Comparison of ENCODE assay signal across 18 cellular contexts in the genomic region with DNA sequence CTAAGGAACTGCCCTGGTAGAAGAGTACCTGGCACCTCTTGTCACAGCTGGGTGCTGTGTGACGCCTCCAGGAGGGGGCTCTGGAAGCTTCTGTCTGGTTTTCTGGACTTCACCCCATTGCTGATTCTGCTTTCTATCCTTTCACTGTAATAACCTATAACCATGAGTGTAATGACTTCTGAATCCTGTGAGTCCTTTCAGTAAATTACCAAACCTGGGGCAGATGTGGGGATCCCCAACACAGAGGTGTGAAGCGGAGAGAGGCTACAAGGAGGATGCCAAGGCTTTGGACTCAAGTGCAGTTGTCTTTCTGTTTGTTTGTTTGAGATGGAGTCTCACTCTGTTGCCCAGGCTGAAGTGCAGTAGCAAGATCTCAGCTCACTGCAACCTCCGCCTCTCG.
DNase-seq lines count a peak whose midpoint lies in the region; ATAC-seq lines count a peak whose summit lies in the region.
"Had no signal": no experiment of that assay in that cellular context is flagged by ENCODE, and none has a peak within 500 bp of the region (broad histone marks: within the 10 kb centered on the region; RNA-seq: fewer than 3 reads in every experiment).

No MANE protein-coding gene starts in this region.

- ATAC-seq in stimulated activated naive CD8-positive, alpha-beta T cell treated with anti-CD3 and anti-CD28 coated beads, Interleukin-15, Interleukin-2, amounts not matched to agents 100 U/mL and 50 U/mL, for 24 hours: no peak
- ATAC-seq in effector memory CD8-positive, alpha-beta T cell (replicated peaks): no peak
- ATAC-seq: PC-3 had no signal

- peaks cover 44% of the 10 kb centered on the region for H3K4me1 Mint-ChIP-seq in T-helper 1 cell treated with Interleukin-12 subunit alpha and Interleukin-12 subunit beta and Interleukin-4 antibody, amounts not matched to agents 30 μg/mL and 1 μg/mL, for 36 hours (ENCODE audit: low read depth)
- peaks cover 50% of the 10 kb centered on the region for H3K4me1 Mint-ChIP-seq in stimulated activated naive CD8-positive, alpha-beta T cell treated with anti-CD3 and anti-CD28 coated beads, Interleukin-15, Interleukin-2, amounts not matched to agents 100 ng/mL and 50 ng/mL, for 24 hours (ENCODE audit: low read depth)
- peaks cover 26 to 28% of the 10 kb centered on the region in 2 donors for H3K4me1 Mint-ChIP-seq in effector memory CD8-positive, alpha-beta T cell (ENCODE audit: low read depth in 2 of 2)

- H3K4me3 Mint-ChIP-seq in T-helper 1 cell treated with Interleukin-12 subunit alpha and Interleukin-12 subunit beta and Interleukin-4 antibody, amounts not matched to agents 30 μg/mL and 1 μg/mL, for 36 hours: no peak overlapping the region
- H3K4me3 Mint-ChIP-seq in stimulated activated naive CD8-positive, alpha-beta T cell treated with anti-CD3 and anti-CD28 coated beads, Interleukin-15, Interleukin-2, amounts not matched to agents 100 ng/mL and 50 ng/mL, for 24 hours: no peak overlapping the region
- H3K4me3 Mint-ChIP-seq in effector memory CD8-positive, alpha-beta T cell: no peak overlapping the region

- H3K27me3 Mint-ChIP-seq in T-helper 1 cell treated with Interleukin-12 subunit alpha and Interleukin-12 subunit beta and Interleukin-4 antibody, amounts not matched to agents 30 μg/mL and 1 μg/mL, for 36 hours (ENCODE audit: low read depth): no peaks in the 10 kb centered on the region
- H3K27me3 Mint-ChIP-seq in stimulated activated naive CD8-positive, alpha-beta T cell treated with anti-CD3 and anti-CD28 coated beads, Interleukin-15, Interleukin-2, amounts not matched to agents 100 ng/mL and 50 ng/mL, for 24 hours: no peaks in the 10 kb centered on the region
- H3K27me3 Mint-ChIP-seq in effector memory CD8-positive, alpha-beta T cell: no peaks in the 10 kb centered on the region

- peak overlapping the region; percentile 71 for H3K27ac Mint-ChIP-seq in T-helper 1 cell treated with Interleukin-12 subunit alpha and Interleukin-12 subunit beta and Interleukin-4 antibody, amounts not matched to agents 30 μg/mL and 1 μg/mL, for 36 hours
- peak overlapping the region; percentile 75 for H3K27ac Mint-ChIP-seq in stimulated activated naive CD8-positive, alpha-beta T cell treated with anti-CD3 and anti-CD28 coated beads, Interleukin-15, Interleukin-2, amounts not matched to agents 100 ng/mL and 50 ng/mL, for 24 hours
- peak overlapping the region; percentile 8 to 90 for H3K27ac Mint-ChIP-seq in effector memory CD8-positive, alpha-beta T cell

- H3K9me3 Mint-ChIP-seq in T-helper 1 cell treated with Interleukin-12 subunit alpha and Interleukin-12 subunit beta and Interleukin-4 antibody, amounts not matched to agents 30 μg/mL and 1 μg/mL, for 36 hours: peaks cover 9% of the 10 kb centered on the region
- no peaks in the 10 kb centered on the region for H3K9me3 Mint-ChIP-seq in stimulated activated naive CD8-positive, alpha-beta T cell treated with anti-CD3 and anti-CD28 coated beads, Interleukin-15, Interleukin-2, amounts not matched to agents 100 ng/mL and 50 ng/mL, for 24 hours
- no peaks in the 10 kb centered on the region for H3K9me3 Mint-ChIP-seq in effector memory CD8-positive, alpha-beta T cell

- H3K36me3 Mint-ChIP-seq in T-helper 1 cell treated with Interleukin-12 subunit alpha and Interleukin-12 subunit beta and Interleukin-4 antibody, amounts not matched to agents 30 μg/mL and 1 μg/mL, for 36 hours (ENCODE audit: low read depth): peaks cover 29% of the 10 kb centered on the region
- H3K36me3 Mint-ChIP-seq in stimulated activated naive CD8-positive, alpha-beta T cell treated with anti-CD3 and anti-CD28 coated beads, Interleukin-15, Interleukin-2, amounts not matched to agents 100 ng/mL and 50 ng/mL, for 24 hours (ENCODE audit: low read depth): peaks cover 40% of the 10 kb centered on the region
- peaks cover 10% of the 10 kb centered on the region for H3K36me3 Mint-ChIP-seq in effector memory CD8-positive, alpha-beta T cell (ENCODE audit: insufficient read depth)

- no peak for DNase-seq in T-helper 1 cell
- no peak for DNase-seq in stimulated activated naive CD8-positive, alpha-beta T cell treated with anti-CD3 and anti-CD28 coated beads, Interleukin-15, Interleukin-2, amounts not matched to agents 100 U/mL and 50 U/mL, for 24 hours
- DNase-seq in effector memory CD8-positive, alpha-beta T cell: no peak
- DNase-seq in C1 segment of cervical spinal cord (lab: John Stamatoyannopoulos, UW): no peak
- DNase-seq in SK-N-DZ (ENCODE audit: low spot score): no peak
- DNase-seq in activated effector memory CD4-positive, alpha-beta T cell treated with anti-CD3 and anti-CD28 coated beads, Interleukin-2, amount 50 U/mL, for 16 hours: no peak
- DNase-seq: 8988T, BE2C, GDM1, Karpas-422, MG63, NCI-H1092 treated with DMSO at 0.1 percent for 48 hours, NCI-H2081 treated with DMSO at 0.1 percent for 48 hours, NCI-H510A, NCI-H774, PC-3 had no signal
